ENCODE assay signal across 33 cellular contexts in the genomic region with DNA sequence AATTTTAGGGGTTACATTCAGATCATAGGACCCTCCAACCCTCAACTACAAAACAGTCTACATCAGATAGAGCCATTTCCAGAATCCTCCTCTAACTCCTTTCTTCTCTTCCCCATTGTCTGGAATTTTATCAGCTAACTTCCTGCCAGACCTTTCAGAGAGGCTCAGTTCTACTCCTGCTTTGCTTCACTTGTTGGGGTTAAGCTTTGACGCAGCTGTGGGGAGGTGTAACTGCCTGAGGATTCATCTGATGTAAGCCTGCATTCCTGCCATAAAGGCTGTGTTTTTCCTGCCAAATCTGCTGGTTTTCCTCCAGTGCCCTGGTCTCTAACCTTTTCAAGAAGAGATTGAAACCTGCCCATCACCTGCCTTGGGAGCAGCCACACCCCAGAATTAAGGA. TPM values are rescaled to one million over a fixed set of nuclear protein-coding genes. Genes with fewer than 3 reads are reported as not detected.
"Had no signal": no experiment of that assay in that cellular context is flagged by ENCODE, and none has a peak within 500 bp of the region (broad histone marks: within the 10 kb centered on the region; RNA-seq: fewer than 3 reads in every experiment).

No MANE protein-coding gene starts in this region.

- H3K27me3 ChIP-seq: ascending aorta, cardiac muscle cell, dorsolateral prefrontal cortex, neutrophil, stomach, thyroid gland, upper lobe of right lung had no signal

- ATAC-seq: activated CD4-positive, alpha-beta T cell treated with anti-CD3 and anti-CD28 coated beads for 36 hours; activated CD8-positive, alpha-beta memory T cell treated with anti-CD3 and anti-CD28 coated beads, Interleukin-2, amount 10 ng/mL, durations not matched to agents 7 days and 5 days; activated CD8-positive, alpha-beta T cell treated with anti-CD3 and anti-CD28 coated beads, Interleukin-2, amount 10 ng/mL, durations not matched to agents 7 days and 5 days; activated naive CD4-positive, alpha-beta T cell treated with anti-CD3 and anti-CD28 coated beads, Interleukin-2, amount 50 U/mL, for 72 hours; effector memory CD8-positive, alpha-beta T cell; heart right ventricle; left cardiac atrium; left ventricle myocardium superior; sciatic nerve; stimulated activated memory B cell treated with anti-CD40 and anti-IgM and Interleukin-4, amounts not matched to agents 10 μg/mL and 1 μg/mL and 100 μg/mL, for 72 hours; upper lobe of right lung had no signal

- H3K27me3 Mint-ChIP-seq: activated CD4-positive, alpha-beta T cell treated with anti-CD3 and anti-CD28 coated beads for 36 hours; activated CD8-positive, alpha-beta memory T cell treated with anti-CD3 and anti-CD28 coated beads, Interleukin-2, amount 10 ng/mL, durations not matched to agents 7 days and 5 days had no signal

- H3K27ac ChIP-seq: ascending aorta, cardiac muscle cell, coronary artery, dorsolateral prefrontal cortex, heart right ventricle, neutrophil, stomach, thyroid gland, upper lobe of right lung had no signal

- H3K4me3 Mint-ChIP-seq: activated CD4-positive, alpha-beta T cell treated with anti-CD3 and anti-CD28 coated beads for 36 hours; activated CD8-positive, alpha-beta memory T cell treated with anti-CD3 and anti-CD28 coated beads, Interleukin-2, amount 10 ng/mL, durations not matched to agents 7 days and 5 days; activated CD8-positive, alpha-beta T cell treated with anti-CD3 and anti-CD28 coated beads, Interleukin-2, amount 10 ng/mL, durations not matched to agents 7 days and 5 days; brain; effector memory CD8-positive, alpha-beta T cell; mesothelial cell of epicardium; nephron progenitor cell; stimulated activated memory B cell treated with anti-CD40 and anti-IgM and Interleukin-4, amounts not matched to agents 10 μg/mL and 1 μg/mL and 100 μg/mL, for 72 hours had no signal

- H3K4me3 ChIP-seq: ascending aorta, cardiac muscle cell, coronary artery, dorsolateral prefrontal cortex, heart right ventricle, stomach, thyroid gland, upper lobe of right lung had no signal

- H3K9me3 ChIP-seq: ascending aorta, heart right ventricle, neutrophil, stomach, thyroid gland, upper lobe of right lung had no signal

- DNase-seq: activated CD4-positive, alpha-beta T cell treated with anti-CD3 and anti-CD28 coated beads for 36 hours; activated CD4-positive, CD25-positive, alpha-beta regulatory T cell; activated CD8-positive, alpha-beta memory T cell treated with anti-CD3 and anti-CD28 coated beads, Interleukin-2, amount 10 ng/mL, durations not matched to agents 7 days and 5 days; activated CD8-positive, alpha-beta T cell treated with anti-CD3 and anti-CD28 coated beads, Interleukin-2, amount 10 ng/mL, durations not matched to agents 7 days and 5 days; activated naive CD4-positive, alpha-beta T cell; activated T-cell treated with anti-CD3 and anti-CD28 coated beads, Interleukin-2, amount 50 U/mL, for 48 hours; dorsolateral prefrontal cortex; effector memory CD8-positive, alpha-beta T cell; foreskin melanocyte; heart right ventricle; left cardiac atrium; left ventricle myocardium superior; naive B cell; nephron progenitor cell; small intestine; stimulated activated CD4-positive, alpha-beta T cell treated with anti-CD3 and anti-CD28 coated beads, Interleukin-4, amount 100 ng/mL, for 24 hours; stomach; thyroid gland; upper lobe of right lung had no signal

- H3K36me3 Mint-ChIP-seq: activated CD8-positive, alpha-beta memory T cell treated with anti-CD3 and anti-CD28 coated beads, Interleukin-2, amount 10 ng/mL, durations not matched to agents 7 days and 5 days; activated naive CD4-positive, alpha-beta T cell treated with anti-CD3 and anti-CD28 coated beads, Interleukin-2, amount 50 U/mL, for 72 hours; brain; mesothelial cell of epicardium; naive B cell; stimulated activated memory B cell treated with anti-CD40 and anti-IgM and Interleukin-4, amounts not matched to agents 10 μg/mL and 1 μg/mL and 100 μg/mL, for 72 hours had no signal

- H3K36me3 ChIP-seq: ascending aorta, cardiac muscle cell, heart right ventricle, neutrophil, stomach, thyroid gland, upper lobe of right lung had no signal

- H3K27ac Mint-ChIP-seq: activated CD4-positive, alpha-beta T cell treated with anti-CD3 and anti-CD28 coated beads for 36 hours; activated CD8-positive, alpha-beta memory T cell treated with anti-CD3 and anti-CD28 coated beads, Interleukin-2, amount 10 ng/mL, durations not matched to agents 7 days and 5 days; activated CD8-positive, alpha-beta T cell treated with anti-CD3 and anti-CD28 coated beads, Interleukin-2, amount 10 ng/mL, durations not matched to agents 7 days and 5 days; activated naive CD4-positive, alpha-beta T cell treated with anti-CD3 and anti-CD28 coated beads, Interleukin-2, amount 50 U/mL, for 72 hours; effector memory CD8-positive, alpha-beta T cell; mesothelial cell of epicardium; naive B cell; nephron progenitor cell; stimulated activated memory B cell treated with anti-CD40 and anti-IgM and Interleukin-4, amounts not matched to agents 10 μg/mL and 1 μg/mL and 100 μg/mL, for 72 hours had no signal

- H3K9me3 Mint-ChIP-seq: stimulated activated memory B cell treated with anti-CD40 and anti-IgM and Interleukin-4, amounts not matched to agents 10 μg/mL and 1 μg/mL and 100 μg/mL, for 72 hours had no signal

- H3K4me1 ChIP-seq: ascending aorta, heart right ventricle, stomach, thyroid gland, upper lobe of right lung had no signal

- H3K4me1 Mint-ChIP-seq: activated CD4-positive, alpha-beta T cell treated with anti-CD3 and anti-CD28 coated beads for 36 hours; mesothelial cell of epicardium; naive B cell; nephron progenitor cell; stimulated activated memory B cell treated with anti-CD40 and anti-IgM and Interleukin-4, amounts not matched to agents 10 μg/mL and 1 μg/mL and 100 μg/mL, for 72 hours had no signal

RNA-seq across cellular contexts. Expression of a gene that starts 16.9 kb away (rescaled TPM):
- total RNA-seq: ascending aorta, cardiac muscle cell, endothelial cell of umbilical vein, fibroblast of lung, glomerular endothelial cell, heart right ventricle, left cardiac atrium, left ventricle myocardium superior, osteocyte, posterior vena cava, sciatic nerve, thyroid gland had no signal
